8 cellular contexts compared by ENCODE assay signal in genomic region chr9:96450613-96451544, GRCh38. TPM values are rescaled to one million over a fixed set of nuclear protein-coding genes. Genes with fewer than 3 reads are reported as not detected.
A peak's percentile ranks its signal among the peaks of the same experiment; 100 is the strongest.
DNase-seq lines count a peak whose midpoint lies in the region; ATAC-seq and TF ChIP-seq lines count a peak whose summit lies in the region.

No MANE protein-coding gene starts in this region.

- peaks cover 7% of the 10 kb centered on the region for H3K79me2 ChIP-seq in trophoblast cell (ENCODE audit: control insufficient read depth, insufficient read depth, low read length, poor library complexity)

- H3K23ac ChIP-seq in trophoblast cell (ENCODE audit: low read length): no peak overlapping the region

- H4K8ac ChIP-seq in trophoblast cell (ENCODE audit: low read depth, low read length): no peak overlapping the region

- peaks cover 10% of the 10 kb centered on the region for H3K79me1 ChIP-seq in trophoblast cell (ENCODE audit: low read length)

- DNase-seq in AG20443 (ENCODE audit: low spot score): peak; percentile 41
- peak; percentile 44 for DNase-seq in GM20000 (ENCODE audit: low spot score)
- peak; percentile 74 for DNase-seq in NCI-H69 (lab: John Stamatoyannopoulos, UW)
- DNase-seq in activated gamma-delta T cell treated with Interleukin-2 at 50 U/mL for 16 hours: peak; percentile 31
- peak; percentile 30 for DNase-seq in germinal center (ENCODE audit: low spot score)
- peak; percentile 33 to 45 for DNase-seq in trophoblast cell

- peak overlapping the region; percentile 41 for H2BK120ac ChIP-seq in trophoblast cell (ENCODE audit: insufficient read depth, low read length, poor library complexity)

- H2AFZ ChIP-seq in trophoblast cell (ENCODE audit: insufficient read depth, low read length, poor library complexity): peak overlapping the region; percentile 82

- H3K4me3 ChIP-seq in trophoblast cell (ENCODE audit: low read depth, low read length): peak overlapping the region; percentile 92

- H3K14ac ChIP-seq in trophoblast cell (ENCODE audit: low read length): peak overlapping the region; percentile 80

- no CpG with 5 or more reads among the region's 65 CpGs for WGBS in trophoblast cell (ENCODE audit: extremely low coverage, insufficient coverage, insufficient read length)

- peak overlapping the region; percentile 19 for H3K18ac ChIP-seq in trophoblast cell (ENCODE audit: low read length)

- peak overlapping the region; percentile 77 for H4K91ac ChIP-seq in trophoblast cell (ENCODE audit: low read depth, low read length)

- H2AK5ac ChIP-seq in trophoblast cell (ENCODE audit: low read length): no peak overlapping the region

- H3K27ac ChIP-seq in trophoblast cell (ENCODE audit: low read depth, low read length): peak overlapping the region; percentile 76

- no peak overlapping the region for H4K12ac ChIP-seq in trophoblast cell (ENCODE audit: low read depth, low read length)

- peak overlapping the region; percentile 85 for H3K4me2 ChIP-seq in trophoblast cell (ENCODE audit: low read length)

- H2BK12ac ChIP-seq in trophoblast cell (ENCODE audit: low read length): no peak overlapping the region

- no peaks in the 10 kb centered on the region for H3K27me3 ChIP-seq in trophoblast cell (ENCODE audit: insufficient read depth, low read length)

- peaks cover 3% of the 10 kb centered on the region for H3K9me3 ChIP-seq in trophoblast cell (ENCODE audit: insufficient read depth, low read depth, low read length)

- H3K36me3 ChIP-seq in trophoblast cell (ENCODE audit: control insufficient read depth in 1 of 2, insufficient read depth in 2 of 2, low read length in 2 of 2): no peaks in the 10 kb centered on the region

- H3K4ac ChIP-seq in trophoblast cell (ENCODE audit: low read depth, low read length): peak overlapping the region; percentile 50

- peak overlapping the region; percentile 81 for H3K9ac ChIP-seq in trophoblast cell (ENCODE audit: low read length)

- ATAC-seq in GM21786 (IDR thresholded peaks at IDR 0.05; ENCODE audit: unreplicated experiment) (no peak), GM19351 (IDR thresholded peaks at IDR 0.05; ENCODE audit: unreplicated experiment) (no peak)

- TF ChIP-seq CTCF in GM20000 (IDR thresholded peaks at IDR 0.05; ENCODE audit: extremely low read depth, missing control alignments): no peak

- H2BK5ac ChIP-seq in trophoblast cell (ENCODE audit: low read depth, low read length, poor library complexity): peak overlapping the region; percentile 78

- peaks cover 0 to 6% of the 10 kb centered on the region in 2 experiments for H3K4me1 ChIP-seq in trophoblast cell (ENCODE audit: control insufficient read depth in 1 of 2, insufficient read depth in 2 of 2, low read length in 2 of 2)

RNA-seq across cellular contexts. Expression of gene HABP4, which starts 0.9 kb away (rescaled TPM):
- 14.8 and 15.9 TPM in 2 replicates for polyA plus RNA-seq in trophoblast cell (2013)

RNA-seq across cellular contexts. Expression of gene ZNF367, which starts 32.7 kb away (rescaled TPM):
- polyA plus RNA-seq in trophoblast cell (2013): 3.3 and 3.5 TPM in 2 replicates
